In the genomic region with DNA sequence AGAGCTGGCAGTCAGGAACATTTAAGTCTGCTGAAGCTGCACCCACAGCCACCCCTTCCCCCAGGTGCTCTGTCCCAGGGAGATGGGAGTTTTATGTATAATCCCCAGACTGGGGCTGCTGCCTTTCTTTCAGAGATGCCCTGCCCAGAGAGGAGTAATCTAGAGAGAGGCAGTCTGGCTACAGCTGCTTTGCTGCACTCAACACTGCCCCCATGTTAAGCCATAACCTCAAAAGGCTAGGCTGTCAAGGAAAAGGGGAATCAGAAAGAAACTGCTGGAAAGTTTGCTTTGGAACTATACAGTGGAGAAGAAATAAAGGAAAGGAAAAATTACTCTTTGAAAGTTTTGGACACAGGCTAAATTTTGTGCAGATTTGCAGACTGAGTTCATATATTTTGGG, we compare ENCODE assay signal across 19 cellular contexts.
DNase-seq lines count a peak whose midpoint lies in the region; ATAC-seq and TF ChIP-seq lines count a peak whose summit lies in the region.
"Had no signal": no experiment of that assay in that cellular context is flagged by ENCODE, and none has a peak within 500 bp of the region (broad histone marks: within the 10 kb centered on the region; RNA-seq: fewer than 3 reads in every experiment).

No MANE protein-coding gene starts in this region.

- no peaks in the 10 kb centered on the region for H4K20me1 ChIP-seq in GM23338 (replicated peaks; ENCODE audit: insufficient read depth)

- H3K9me3 ChIP-seq in RWPE2 (ENCODE audit: severe bottlenecking) = no peaks in the 10 kb centered on the region
- no peaks in the 10 kb centered on the region for H3K9me3 ChIP-seq in endodermal cell (ENCODE audit: control insufficient read depth, low read length)
- peaks cover 0 to 9% (median 2%) of the 10 kb centered on the region in 4 donors for H3K9me3 ChIP-seq in stomach
- H3K9me3 ChIP-seq: A549, SJSA1 had no signal

- intact Hi-C loops in stomach (cut with DNase I; ENCODE audit: low total_unique reads) = no loop called here
- intact Hi-C loops in CD14-positive monocyte (cut with micrococcal nuclease) = no loop called here

- H3K27me3 ChIP-seq in GM23338 (ENCODE audit: insufficient read depth) (no peaks in the 10 kb centered on the region), RWPE2 (ENCODE audit: insufficient read depth, poor library complexity, severe bottlenecking) (no peaks in the 10 kb centered on the region), endodermal cell (ENCODE audit: control insufficient read depth, insufficient read depth, low read length, poor library complexity, severe bottlenecking) (no peaks in the 10 kb centered on the region), stomach (no peaks in the 10 kb centered on the region)
- H3K27me3 ChIP-seq: SJSA1 had no signal

- TF ChIP-seq EP300 in stomach (IDR thresholded peaks at IDR 0.05) = no peak

- H3K79me2 ChIP-seq in GM23338 (replicated peaks; ENCODE audit: insufficient read depth) = no peaks in the 10 kb centered on the region

- peak; percentile 19 for DNase-seq in GM23338 (ENCODE audit: low spot score)
- DNase-seq in RWPE2 (ENCODE audit: low spot score) = no peak
- peak; percentile 57 for DNase-seq in endodermal cell
- no peak for DNase-seq in stomach
- DNase-seq in activated CD8-positive, alpha-beta memory T cell treated with anti-CD3 and anti-CD28 coated beads for 24 hours = no peak
- DNase-seq in CD14-positive monocyte (ENCODE audit: low spot score) = no peak
- DNase-seq in type B pancreatic cell (ENCODE audit: extremely low spot score, unreplicated experiment) = no peak
- DNase-seq: AML-193, GM23248, KBM-7, MV-4-11, NCI-H1694 treated with DMSO at 0.1 percent for 48 hours, NCI-H2227 treated with DMSO at 0.1 percent for 48 hours, NCI-H510A treated with DMSO at 0.1 percent for 48 hours, NCI-H774, PC-9 had no signal

- H3K27ac Mint-ChIP-seq in GM23338 = no peak overlapping the region
- H3K27ac Mint-ChIP-seq in endodermal cell = no peak overlapping the region
- no peak overlapping the region for H3K27ac Mint-ChIP-seq in CD14-positive monocyte
- H3K27ac Mint-ChIP-seq in type B pancreatic cell = no peak overlapping the region

- H3K27me3 Mint-ChIP-seq in GM23338 (ENCODE audit: insufficient read depth, low read depth, poor library complexity) (peaks cover 2% of the 10 kb centered on the region), endodermal cell (ENCODE audit: insufficient read depth) (peaks cover 3% of the 10 kb centered on the region), CD14-positive monocyte (ENCODE audit: low read depth in 3 of 3) (peaks cover 0 to 2% (median 0%) of the 10 kb centered on the region in 3 donors), type B pancreatic cell (no peaks in the 10 kb centered on the region)

- H3K9ac ChIP-seq in endodermal cell (ENCODE audit: extremely low read depth, low read length, poor library complexity, severe bottlenecking) = no peak overlapping the region
- H3K9ac ChIP-seq: GM23248 had no signal

- no peaks in the 10 kb centered on the region for H3K9me3 Mint-ChIP-seq in GM23338
- peaks cover 15% of the 10 kb centered on the region for H3K9me3 Mint-ChIP-seq in endodermal cell
- peaks cover 6 to 18% (median 12%) of the 10 kb centered on the region in 7 donors for H3K9me3 Mint-ChIP-seq in CD14-positive monocyte
- H3K9me3 Mint-ChIP-seq in type B pancreatic cell = peaks cover 10% of the 10 kb centered on the region

- no peaks in the 10 kb centered on the region for H3K9me2 ChIP-seq in GM23338 (ENCODE audit: insufficient read depth)

- H3K4me3 Mint-ChIP-seq in GM23338 = no peak overlapping the region
- no peak overlapping the region for H3K4me3 Mint-ChIP-seq in endodermal cell
- no peak overlapping the region for H3K4me3 Mint-ChIP-seq in CD14-positive monocyte
- H3K4me3 Mint-ChIP-seq in type B pancreatic cell = no peak overlapping the region

- H3K36me3 Mint-ChIP-seq in GM23338 (ENCODE audit: low read depth) (no peaks in the 10 kb centered on the region), endodermal cell (ENCODE audit: low read depth) (no peaks in the 10 kb centered on the region), CD14-positive monocyte (no peaks in the 10 kb centered on the region), type B pancreatic cell (peaks cover 5% of the 10 kb centered on the region)

- no peaks in the 10 kb centered on the region for H3K36me3 ChIP-seq in GM23338 (ENCODE audit: insufficient read depth)
- no peaks in the 10 kb centered on the region for H3K36me3 ChIP-seq in RWPE2 (ENCODE audit: low read depth)
- H3K36me3 ChIP-seq in endodermal cell (ENCODE audit: control insufficient read depth, insufficient read depth, low read length) = no peaks in the 10 kb centered on the region
- H3K36me3 ChIP-seq in stomach = no peaks in the 10 kb centered on the region
- H3K36me3 ChIP-seq: SJSA1 had no signal

- no peaks in the 10 kb centered on the region for H3F3A ChIP-seq in GM23338 (replicated peaks; ENCODE audit: low read depth)

- H3K4me1 ChIP-seq in GM23338 (ENCODE audit: insufficient read depth) = peaks cover 4% of the 10 kb centered on the region
- no peaks in the 10 kb centered on the region for H3K4me1 ChIP-seq in RWPE2 (ENCODE audit: insufficient read depth, poor library complexity, severe bottlenecking)
- H3K4me1 ChIP-seq in endodermal cell (ENCODE audit: control insufficient read depth, insufficient read depth, low read length) = no peaks in the 10 kb centered on the region
- no peaks in the 10 kb centered on the region for H3K4me1 ChIP-seq in stomach
- H3K4me1 ChIP-seq: A549, SJSA1 had no signal

- H3K4me2 ChIP-seq in GM23338 = no peak overlapping the region
- H3K4me2 ChIP-seq: A549, PC-9 had no signal

- no peak for TF ChIP-seq POLR2A in stomach (IDR thresholded peaks at IDR 0.05)

- H3K27ac ChIP-seq in 22Rv1 = no peak overlapping the region
- H3K27ac ChIP-seq in GM23338 (ENCODE audit: low read depth) = no peak overlapping the region
- no peak overlapping the region for H3K27ac ChIP-seq in RWPE2 (ENCODE audit: poor library complexity, severe bottlenecking)
- no peak overlapping the region for H3K27ac ChIP-seq in endodermal cell (ENCODE audit: low read depth, low read length)
- H3K27ac ChIP-seq in stomach = no peak overlapping the region
- H3K27ac ChIP-seq: A549, GM23248, PC-9, SJSA1 had no signal

- peak; percentile 29 for TF ChIP-seq CTCF in 22Rv1 (IDR thresholded peaks at IDR 0.05)
- TF ChIP-seq CTCF in GM23338 (conservative IDR thresholded peaks at IDR 0.05; ENCODE audit: low read depth in 2 of 2) = peak in 1 of 2 experiments; percentile 41; a peak in 2 of 4 replicates
- peak; percentile 26 for TF ChIP-seq CTCF in RWPE2 (IDR thresholded peaks at IDR 0.05; ENCODE audit: poor library complexity, severe bottlenecking)
- TF ChIP-seq CTCF in endodermal cell (conservative IDR thresholded peaks at IDR 0.05) = peak; percentile 55
- no peak for TF ChIP-seq CTCF in stomach (IDR thresholded peaks at IDR 0.05)
- no peak for TF ChIP-seq CTCF in CD14-positive monocyte (IDR thresholded peaks at IDR 0.05)
- TF ChIP-seq CTCF in type B pancreatic cell (conservative IDR thresholded peaks at IDR 0.05) = no peak

- peaks cover 17% of the 10 kb centered on the region for H3K4me1 Mint-ChIP-seq in GM23338
- peaks cover 24% of the 10 kb centered on the region for H3K4me1 Mint-ChIP-seq in endodermal cell
- no peaks in the 10 kb centered on the region for H3K4me1 Mint-ChIP-seq in CD14-positive monocyte
- H3K4me1 Mint-ChIP-seq in type B pancreatic cell (ENCODE audit: unreplicated experiment) = peaks cover 18% of the 10 kb centered on the region

- ATAC-seq in GM23338 (peak; percentile 73), RWPE2 (ENCODE audit: low read depth) (no peak)
- ATAC-seq: A549 had no signal

- H3K4me3 ChIP-seq in GM23338 = no peak overlapping the region
- no peak overlapping the region for H3K4me3 ChIP-seq in RWPE2 (ENCODE audit: severe bottlenecking)
- no peak overlapping the region for H3K4me3 ChIP-seq in endodermal cell (ENCODE audit: low read length)
- H3K4me3 ChIP-seq in stomach = no peak overlapping the region
- H3K4me3 ChIP-seq: A549, GM23248, PC-9, SJSA1 had no signal

- peak overlapping the region; percentile 39; the same call in 1 of the 2 replicates for H2AFZ ChIP-seq in GM23338
- H2AFZ ChIP-seq: GM23248, PC-9 had no signal

TF ChIP-seq in GM23338, 12 proteins besides CTCF, POLR2A, EP300 and RAD21 (continues in another document):
- TF ChIP-seq EZH2 (IDR thresholded peaks at IDR 0.05; ENCODE audit: low read depth, unreplicated experiment) (no peak), CREB1 (CRISPR knock-in tag; IDR thresholded peaks at IDR 0.05; ENCODE audit: low read depth) (no peak)

Comparison
In these comparisons a context has a peak if more than half of its experiments do, and no peak if none do; other contexts are left out.
1. CTCF ChIP-seq: peak in 22Rv1 (single experiment), RWPE2 (single experiment) and endodermal cell (single experiment); none in stomach (0 of 7), CD14-positive monocyte (single experiment) and type B pancreatic cell (single experiment).
2. DNase-seq: peak in GM23338 (single experiment) and endodermal cell (single experiment); none in RWPE2 (single experiment), stomach (single experiment), activated CD8-positive, alpha-beta memory T cell treated with anti-CD3 and anti-CD28 coated beads for 24 hours (single experiment), CD14-positive monocyte (single experiment) and type B pancreatic cell (single experiment).